ENCODE assay signal across 1 cellular context in genomic region chr16:8621221-8621571, GRCh38.
TF ChIP-seq lines count a peak whose summit lies in the region.

No MANE protein-coding gene starts in this region.

TF ChIP-seq in GM12878, 131 proteins besides CTCF, POLR2A, EP300 and RAD21:
- TF ChIP-seq PRDM15 (CRISPR knock-in tag; IDR thresholded peaks at IDR 0.05), result no peak
- TF ChIP-seq ATF7 (IDR thresholded peaks at IDR 0.05; ENCODE audit: low read depth), result no peak
- TF ChIP-seq PBX3 (IDR thresholded peaks at IDR 0.05; ENCODE audit: insufficient replicate concordance, low read depth, low read length), result no peak
- no peak for TF ChIP-seq SREBF2 (IDR thresholded peaks at IDR 0.05; ENCODE audit: low read length)
- TF ChIP-seq TBL1XR1 (IDR thresholded peaks at IDR 0.05; ENCODE audit: low read depth, low read length), result no peak
- no peak for TF ChIP-seq CBFB (IDR thresholded peaks at IDR 0.05; ENCODE audit: low read depth)
- TF ChIP-seq MAX (IDR thresholded peaks at IDR 0.05; ENCODE audit: low read depth, low read length), result no peak
- no peak for TF ChIP-seq FOXM1 (IDR thresholded peaks at IDR 0.05; ENCODE audit: low read depth, low read length)
